Comparison of ENCODE assay signal across 5 cellular contexts in genomic region chr17:11316451-11316850, GRCh38.
A peak's percentile ranks its signal among the peaks of the same experiment; 100 is the strongest.
DNase-seq lines count a peak whose midpoint lies in the region; TF ChIP-seq lines count a peak whose summit lies in the region.
"Not testable (repeated sequence)": the region's sequence is repeated elsewhere in the genome, so short reads cannot be mapped to it uniquely, and the experiment has no call there.

No MANE protein-coding gene starts in this region.

- H3K27me3 Mint-ChIP-seq in osteocyte (ENCODE audit: unreplicated experiment): peaks cover 13% of the 10 kb centered on the region
- not testable (repeated sequence) for H3K27me3 Mint-ChIP-seq in type B pancreatic cell

- H3K9me3 Mint-ChIP-seq in osteocyte (ENCODE audit: unreplicated experiment); type B pancreatic cell: not testable (repeated sequence)

- not testable (repeated sequence) for H3K27ac Mint-ChIP-seq in osteocyte (ENCODE audit: unreplicated experiment); type B pancreatic cell

- H3K36me3 ChIP-seq in esophagus muscularis mucosa, sigmoid colon: not testable (repeated sequence)

- not testable (repeated sequence) for H3K4me1 ChIP-seq in esophagus muscularis mucosa, sigmoid colon

- DNase-seq in ecto neural progenitor cell (ENCODE audit: low spot score): peak; percentile 14
- peak; percentile 29 for DNase-seq in esophagus muscularis mucosa (ENCODE audit: extremely low spot score)
- peak; percentile 36 for DNase-seq in osteocyte (ENCODE audit: extremely low spot score, unreplicated experiment)
- DNase-seq in sigmoid colon: peak; percentile 59
- DNase-seq in type B pancreatic cell (ENCODE audit: extremely low spot score, unreplicated experiment): peak; percentile 6

- H3K4me3 ChIP-seq in esophagus muscularis mucosa, sigmoid colon: not testable (repeated sequence)

- H3K27ac ChIP-seq in esophagus muscularis mucosa (replicated peaks in 1 of 4); sigmoid colon: not testable (repeated sequence)

- not testable (repeated sequence) for TF ChIP-seq POLR2A in esophagus muscularis mucosa (IDR thresholded peaks at IDR 0.05; ENCODE audit: low read depth); sigmoid colon (IDR thresholded peaks at IDR 0.05)

- not testable (repeated sequence) for H3K4me3 Mint-ChIP-seq in osteocyte (ENCODE audit: unreplicated experiment); type B pancreatic cell

- intact Hi-C loops in esophagus muscularis mucosa (cut with DNase I); sigmoid colon (cut with DNase I): not testable (repeated sequence)

- not testable (repeated sequence) for TF ChIP-seq CTCF in esophagus muscularis mucosa (IDR thresholded peaks at IDR 0.05); osteocyte (IDR thresholded peaks at IDR 0.05); sigmoid colon (IDR thresholded peaks at IDR 0.05); type B pancreatic cell (conservative IDR thresholded peaks at IDR 0.05)

- not testable (repeated sequence) for H3K36me3 Mint-ChIP-seq in osteocyte (ENCODE audit: unreplicated experiment); type B pancreatic cell

- H3K27me3 ChIP-seq in esophagus muscularis mucosa, sigmoid colon: not testable (repeated sequence)

- H3K4me1 Mint-ChIP-seq in osteocyte (ENCODE audit: unreplicated experiment): peaks cover 12% of the 10 kb centered on the region
- not testable (repeated sequence) for H3K4me1 Mint-ChIP-seq in type B pancreatic cell (ENCODE audit: unreplicated experiment)

- not testable (repeated sequence) for H3K9me3 ChIP-seq in esophagus muscularis mucosa, sigmoid colon

- WGBS in esophagus muscularis mucosa: 85% methylated on average over 11 of the region's 11 CpGs
- WGBS in sigmoid colon, 2 donors: 84 to 89% methylated on average over 11 of the region's 11 CpGs

- TF ChIP-seq EP300 in esophagus muscularis mucosa (IDR thresholded peaks at IDR 0.05); sigmoid colon (IDR thresholded peaks at IDR 0.05): not testable (repeated sequence)

Comparison
In these comparisons a context has a peak if more than half of its experiments do, and no peak if none do; other contexts are left out.
1. DNase-seq: peak in every context shown above with its lines; median percentile 59 in sigmoid colon; 36 in osteocyte; 29 in esophagus muscularis mucosa; 14 in ecto neural progenitor cell; 6 in type B pancreatic cell.